Comparison of ENCODE assay signal across 9 cellular contexts in genomic region chr18:53796042-53796729, GRCh38.
DNase-seq lines count a peak whose midpoint lies in the region; ATAC-seq and TF ChIP-seq lines count a peak whose summit lies in the region.
"Had no signal": no experiment of that assay in that cellular context is flagged by ENCODE, and none has a peak within 500 bp of the region (broad histone marks: within the 10 kb centered on the region; RNA-seq: fewer than 3 reads in every experiment).

No MANE protein-coding gene starts in this region.

- peak; percentile 29 for DNase-seq in RWPE1 (ENCODE audit: low spot score)
- peak; percentile 33 for DNase-seq in lung (ENCODE audit: low spot score)
- DNase-seq in NCI-H2029 (lab: John Stamatoyannopoulos, UW), result no peak
- no peak for DNase-seq in naive thymus-derived CD4-positive, alpha-beta T cell
- no peak for DNase-seq in WERI-Rb-1
- DNase-seq in NCI-H1105 (lab: John Stamatoyannopoulos, UW), result no peak

- no peak overlapping the region for H3K27ac Mint-ChIP-seq in naive thymus-derived CD4-positive, alpha-beta T cell
- H3K27ac Mint-ChIP-seq: IgD-negative memory B cell had no signal

- no peak for TF ChIP-seq CTCF in RWPE1 (conservative IDR thresholded peaks at IDR 0.05; ENCODE audit: low read depth)
- TF ChIP-seq CTCF in lung (IDR thresholded peaks at IDR 0.05; ENCODE audit: control extremely low read depth, extremely low read depth), result no peak
- TF ChIP-seq CTCF in WERI-Rb-1 (IDR thresholded peaks at IDR 0.05; ENCODE audit: low read depth, low read length), result no peak

- CTCF ChIA-PET in RWPE1 (lab: Yijun Ruan, JAX), result no interaction called here
- CTCF ChIA-PET in naive thymus-derived CD4-positive, alpha-beta T cell (lab: Charles Lee), result no interaction called here

- TF ChIP-seq POLR2A in GM18505 (IDR thresholded peaks at IDR 0.05; ENCODE audit: borderline replicate concordance, extremely low read depth, insufficient read depth, insufficient read length), result no peak

- POLR2A ChIA-PET in RWPE1 (lab: Yijun Ruan, JAX; ENCODE audit: low non-redundant PET), result no interaction called here
- POLR2A ChIA-PET in naive thymus-derived CD4-positive, alpha-beta T cell (lab: Charles Lee), result no interaction called here

- H3K9me3 ChIP-seq in lung (ENCODE audit: control insufficient read depth in 2 of 2, insufficient read depth in 1 of 2, low read length in 1 of 2), result no peaks in the 10 kb centered on the region
- H3K9me3 ChIP-seq in naive thymus-derived CD4-positive, alpha-beta T cell (ENCODE audit: control insufficient read depth in 2 of 3, low read length in 3 of 3), result no peaks in the 10 kb centered on the region
- no peaks in the 10 kb centered on the region for H3K9me3 ChIP-seq in WERI-Rb-1 (ENCODE audit: severe bottlenecking)

- no peaks in the 10 kb centered on the region for H3K27me3 Mint-ChIP-seq in naive thymus-derived CD4-positive, alpha-beta T cell
- H3K27me3 Mint-ChIP-seq: IgD-negative memory B cell had no signal

- ATAC-seq in GM18505 (IDR thresholded peaks at IDR 0.05; ENCODE audit: unreplicated experiment), result peak; percentile 86
- ATAC-seq in HG02798 (IDR thresholded peaks at IDR 0.05; ENCODE audit: poor library complexity, unreplicated experiment), result peak; percentile 70
- ATAC-seq in lung (ENCODE audit: insufficient read depth, low FRiP score), result peak; percentile 79
- ATAC-seq in naive thymus-derived CD4-positive, alpha-beta T cell, result no peak

- peaks cover 0 to 18% (median 3%) of the 10 kb centered on the region in 11 donors for H3K9me3 Mint-ChIP-seq in naive thymus-derived CD4-positive, alpha-beta T cell

- H3K27me3 ChIP-seq in lung (ENCODE audit: control insufficient read depth, insufficient read depth) (no peaks in the 10 kb centered on the region), WERI-Rb-1 (ENCODE audit: insufficient read depth, low read depth, severe bottlenecking) (peaks cover 68% of the 10 kb centered on the region)
- no peaks in the 10 kb centered on the region for H3K27me3 ChIP-seq in naive thymus-derived CD4-positive, alpha-beta T cell (ENCODE audit: control insufficient read depth in 2 of 2, insufficient read depth in 2 of 2, low read length in 2 of 2)

- H3K4me1 ChIP-seq in lung (ENCODE audit: control insufficient read depth in 2 of 2, insufficient read depth in 2 of 2, low read length in 2 of 2), result no peaks in the 10 kb centered on the region
- H3K4me1 ChIP-seq in naive thymus-derived CD4-positive, alpha-beta T cell (ENCODE audit: control insufficient read depth in 2 of 2, insufficient read depth in 2 of 2, low read length in 2 of 2), result no peaks in the 10 kb centered on the region

- H3K4me1 Mint-ChIP-seq in naive thymus-derived CD4-positive, alpha-beta T cell, result no peaks in the 10 kb centered on the region
- H3K4me1 Mint-ChIP-seq: IgD-negative memory B cell had no signal

- H3K27ac ChIP-seq in RWPE1, result no peak overlapping the region
- no peak overlapping the region for H3K27ac ChIP-seq in lung (ENCODE audit: low read depth in 1 of 2, low read length in 1 of 2)
- H3K27ac ChIP-seq in naive thymus-derived CD4-positive, alpha-beta T cell (ENCODE audit: low read depth, low read length), result no peak overlapping the region
- H3K27ac ChIP-seq in WERI-Rb-1, result no peak overlapping the region

- H3K36me3 Mint-ChIP-seq in naive thymus-derived CD4-positive, alpha-beta T cell, result peaks cover 0 to 4% (median 0%) of the 10 kb centered on the region in 5 donors
- H3K36me3 Mint-ChIP-seq: IgD-negative memory B cell had no signal

- intact Hi-C loops in naive thymus-derived CD4-positive, alpha-beta T cell (cut with micrococcal nuclease), result no loop called here

- H3K4me3 ChIP-seq in lung, result no peak overlapping the region
- no peak overlapping the region for H3K4me3 ChIP-seq in naive thymus-derived CD4-positive, alpha-beta T cell (ENCODE audit: low read length)
- no peak overlapping the region for H3K4me3 ChIP-seq in WERI-Rb-1 (ENCODE audit: low read depth, low read length)

- H3K36me3 ChIP-seq in lung (ENCODE audit: control insufficient read depth in 2 of 2, insufficient read depth in 2 of 2, low read length in 2 of 2) (no peaks in the 10 kb centered on the region), WERI-Rb-1 (no peaks in the 10 kb centered on the region)
- no peaks in the 10 kb centered on the region for H3K36me3 ChIP-seq in naive thymus-derived CD4-positive, alpha-beta T cell (ENCODE audit: control insufficient read depth in 2 of 3, insufficient read depth in 3 of 3, low read length in 3 of 3)

- H3K4me3 Mint-ChIP-seq in naive thymus-derived CD4-positive, alpha-beta T cell, result no peak overlapping the region
- H3K4me3 Mint-ChIP-seq: IgD-negative memory B cell had no signal

- 87 to 92% methylated on average over 1 of the region's 1 CpG for WGBS in lung, 2 donors

Comparison
In these comparisons a context has a peak if more than half of its experiments do, and no peak if none do; other contexts are left out.
1. DNase-seq: peak in RWPE1 (single experiment) and lung (single experiment); none in NCI-H2029 (single experiment), naive thymus-derived CD4-positive, alpha-beta T cell (0 of 9), WERI-Rb-1 (single experiment) and NCI-H1105 (single experiment).